ENCODE assay signal across 1 cellular context in genomic region chr22:30219668-30220278, GRCh38.
TF ChIP-seq lines count a peak whose summit lies in the region.

No MANE protein-coding gene starts in this region.

TF ChIP-seq in GM12878, 131 proteins besides CTCF, POLR2A, EP300 and RAD21:
- TF ChIP-seq CBFB (IDR thresholded peaks at IDR 0.05; ENCODE audit: low read depth) (no peak), JUND (IDR thresholded peaks at IDR 0.05; ENCODE audit: low read depth, low read length) (no peak), ZBTB11 (CRISPR knock-in tag; IDR thresholded peaks at IDR 0.05) (no peak), MTA2 (IDR thresholded peaks at IDR 0.05; ENCODE audit: low read depth) (no peak), SRF (IDR thresholded peaks at IDR 0.05; ENCODE audit: low read depth in 2 of 2, low read length in 2 of 2) (no peak), YBX1 (IDR thresholded peaks at IDR 0.05) (peak; percentile 82; the same call in 1 of the 2 replicates)
TF ChIP-seq in GM12878: peak in this region for 1.
